Comparison of ENCODE assay signal across 8 cellular contexts in the genomic region with DNA sequence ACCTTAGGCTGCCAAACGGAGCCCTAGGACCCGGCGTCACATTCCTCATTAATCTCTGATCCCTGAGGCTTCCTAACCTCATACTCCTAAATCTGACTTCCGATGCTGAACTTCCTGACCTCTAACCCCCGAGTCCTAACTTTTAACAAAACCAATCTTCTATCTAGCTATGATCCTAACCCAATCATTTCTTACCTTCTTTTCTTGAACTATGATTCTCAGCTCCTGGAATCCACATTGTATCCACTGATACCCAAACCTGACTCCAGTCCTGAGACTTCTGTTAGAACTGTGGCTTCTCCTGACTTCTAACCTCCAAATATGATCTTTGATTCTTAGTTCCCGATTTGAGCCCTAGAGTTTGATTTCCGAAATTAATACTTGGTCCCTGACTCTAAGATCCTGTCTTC. TPM values are rescaled to one million over a fixed set of nuclear protein-coding genes. Genes with fewer than 3 reads are reported as not detected.
A peak's percentile ranks its signal among the peaks of the same experiment; 100 is the strongest.
DNase-seq lines count a peak whose midpoint lies in the region; ATAC-seq and TF ChIP-seq lines count a peak whose summit lies in the region.

No MANE protein-coding gene starts in this region.

- intact Hi-C loops in sigmoid colon (cut with DNase I) = loop anchor here (1.0 to 2.0 kb wide), 2 partner anchors 31 to 69 kb away; partner anchors contain the start of genes ECH1, MRPS12 and SARS2

- peaks cover 0 to 10% (median 2%) of the 10 kb centered on the region in 4 donors for H3K36me3 ChIP-seq in sigmoid colon

- 1 to 3% methylated on average over 7 of the region's 7 CpGs for WGBS in sigmoid colon, 2 donors

- no peaks in the 10 kb centered on the region for H3K9me3 ChIP-seq in sigmoid colon

- H3K27me3 ChIP-seq in sigmoid colon = no peaks in the 10 kb centered on the region

- no peak for DNase-seq in GM12865 (ENCODE audit: low read depth)
- DNase-seq in fibroblast of mammary gland (ENCODE audit: low read depth) = peak; percentile 42
- no peak for DNase-seq in sigmoid colon
- DNase-seq in germinal center (ENCODE audit: low spot score) = no peak
- no peak for DNase-seq in Ammon's horn (ENCODE audit: low spot score)

- TF ChIP-seq POLR2A in Raji (IDR thresholded peaks at IDR 0.05; ENCODE audit: insufficient read depth, low read depth, low read length) (peak; percentile 41; the same call in 1 of the 2 replicates), sigmoid colon (IDR thresholded peaks at IDR 0.05) (no peak)

- ATAC-seq in HG03520 (IDR thresholded peaks at IDR 0.05; ENCODE audit: unreplicated experiment) = no peak
- ATAC-seq in HG03196 (IDR thresholded peaks at IDR 0.05; ENCODE audit: unreplicated experiment) = no peak

- no peak for TF ChIP-seq EP300 in sigmoid colon (IDR thresholded peaks at IDR 0.05)

- peaks cover 0 to 46% (median 35%) of the 10 kb centered on the region in 4 donors for H3K4me1 ChIP-seq in sigmoid colon

- TF ChIP-seq CTCF in GM12865 (IDR thresholded peaks at IDR 0.05; ENCODE audit: insufficient read depth, low read depth, low read length, missing control alignments) = no peak
- TF ChIP-seq CTCF in fibroblast of mammary gland (conservative IDR thresholded peaks at IDR 0.05; ENCODE audit: control insufficient read depth, insufficient read depth, low read depth, low read length) = no peak
- TF ChIP-seq CTCF in sigmoid colon (IDR thresholded peaks at IDR 0.05) = no peak

- peak overlapping the region; percentile 95 for H3K4me3 ChIP-seq in GM12865 (ENCODE audit: low read depth, low read length)
- peak overlapping the region; percentile 90 for H3K4me3 ChIP-seq in fibroblast of mammary gland (ENCODE audit: control insufficient read depth, low read depth, low read length)
- H3K4me3 ChIP-seq in sigmoid colon = peak overlapping the region; percentile 58 to 90 (median 66)

- H3K27ac ChIP-seq in sigmoid colon = peak overlapping the region; percentile 90 to 95 (median 92)

RNA-seq across cellular contexts. Expression of gene NFKBIB, which starts 0.5 kb away (rescaled TPM):
- total RNA-seq in sigmoid colon = 10 to 100 TPM; 13.8 to 20.2 (median 16.9) TPM
- polyA plus RNA-seq in sigmoid colon = 10 to 100 TPM; 28.8 to 63.9 (median 45.8) TPM

RNA-seq across cellular contexts. Expression of gene SIRT2, which starts 0.8 kb away (rescaled TPM):
- total RNA-seq in sigmoid colon = 10 to 100 TPM; 65.5 to 92.7 (median 85.2) TPM
- 10 to 100 TPM; 36.2 to 46.7 (median 39.0) TPM for polyA plus RNA-seq in sigmoid colon

RNA-seq across cellular contexts. Expression of gene CCER2, which starts 11.8 kb away (rescaled TPM):
- total RNA-seq in sigmoid colon = 1 to 10 TPM in 1 of 4 donors, under 1 TPM in 1, not detected in 2; 0.83 to 1.1 TPM
- under 1 TPM in 1 of 3 donors, not detected in 2; 0.90 TPM for polyA plus RNA-seq in sigmoid colon

RNA-seq across cellular contexts. Expression of gene RINL, which starts 22.1 kb away (rescaled TPM):
- 10 to 100 TPM in 1 of 4 donors, 1 to 10 TPM in 3; 3.5 to 15.8 (median 4.7) TPM for total RNA-seq in sigmoid colon
- polyA plus RNA-seq in sigmoid colon = 10 to 100 TPM in 1 of 3 donors, 1 to 10 TPM in 2; 3.7 to 17.6 (median 4.8) TPM

RNA-seq across cellular contexts. Expression of gene SARS2, which starts 30.3 kb away (rescaled TPM):
- total RNA-seq in sigmoid colon = 10 to 100 TPM in 2 of 4 donors, 1 to 10 TPM in 2; 7.4 to 32.7 (median 12.2) TPM
- 10 to 100 TPM; 14.4 to 38.9 (median 15.3) TPM for polyA plus RNA-seq in sigmoid colon
